13 cellular contexts compared by ENCODE assay signal in the genomic region with DNA sequence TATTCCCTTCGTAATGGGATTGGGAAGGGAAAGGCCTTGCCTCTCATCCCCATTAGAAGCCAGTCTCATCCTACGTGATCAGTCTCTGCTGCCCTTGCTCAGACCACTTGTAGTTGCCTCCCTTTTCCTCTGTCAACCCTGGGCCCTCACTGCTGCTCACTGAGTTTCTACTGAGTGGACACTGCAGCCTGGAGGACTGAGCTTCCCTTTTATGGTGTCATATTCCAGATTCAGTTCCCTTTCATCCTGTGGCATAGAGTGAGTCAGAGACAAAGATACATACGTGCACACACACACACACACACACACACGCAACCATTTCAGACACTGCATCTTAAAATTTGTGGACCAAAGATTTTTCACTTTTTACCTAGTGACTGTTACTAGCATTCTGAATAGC. TPM values are rescaled to one million over a fixed set of nuclear protein-coding genes. Genes with fewer than 3 reads are reported as not detected.
DNase-seq lines count a peak whose midpoint lies in the region; ATAC-seq and TF ChIP-seq lines count a peak whose summit lies in the region.
"Had no signal": no experiment of that assay in that cellular context is flagged by ENCODE, and none has a peak within 500 bp of the region (broad histone marks: within the 10 kb centered on the region; RNA-seq: fewer than 3 reads in every experiment).

No MANE protein-coding gene starts in this region.

- DNase-seq in Right ventricle myocardium inferior (ENCODE audit: missing footprints), result no peak
- DNase-seq in cardiac septum (ENCODE audit: low spot score), result no peak
- DNase-seq in adipocyte (ENCODE audit: low read depth), result peak; percentile 85
- DNase-seq in right cardiac atrium, result peak in 1 of 3 donors; percentile 46
- DNase-seq in upper lobe of left lung, result no peak
- no peak for DNase-seq in NCI-H2107 treated with DMSO at 0.1 percent for 48 hours (lab: John Stamatoyannopoulos, UW; ENCODE audit: unreplicated experiment)
- DNase-seq in stimulated activated CD4-positive, alpha-beta T cell treated with anti-CD3 and anti-CD28 coated beads, Interleukin-4, amount 100 ng/mL, for 4 hours, result no peak
- DNase-seq: activated CD4-positive, alpha-beta T cell treated with anti-CD3 and anti-CD28 coated beads for 1 hour; H7; Karpas-422; NCI-H446; stimulated activated CD4-positive, alpha-beta T cell treated with anti-CD3 and anti-CD28 coated beads, Interleukin-1b, Interleukin-23, amount 100 ng/mL, for 48 hours had no signal

- ATAC-seq in Right ventricle myocardium inferior, result peak; percentile 54
- peak; percentile 47 to 51 for ATAC-seq in right cardiac atrium
- ATAC-seq in upper lobe of left lung (ENCODE audit: low FRiP score in 2 of 2), result peak; percentile 61 to 75
- ATAC-seq in HG03354 (IDR thresholded peaks at IDR 0.05; ENCODE audit: poor library complexity, severe bottlenecking, unreplicated experiment), result no peak

- no peak overlapping the region for H3K9ac ChIP-seq in adipocyte (ENCODE audit: low read length)

- TF ChIP-seq CTCF in upper lobe of left lung (IDR thresholded peaks at IDR 0.05), result no peak

- no peak for TF ChIP-seq EP300 in upper lobe of left lung (IDR thresholded peaks at IDR 0.05)

- no peak overlapping the region for H3K27ac ChIP-seq in right cardiac atrium (ENCODE audit: low read length)
- peak overlapping the region in 1 of 4 donors; percentile 5 for H3K27ac ChIP-seq in upper lobe of left lung

- peaks cover 82% of the 10 kb centered on the region for H3K36me3 ChIP-seq in adipocyte (ENCODE audit: control insufficient read depth, insufficient read depth, low read length, severe bottlenecking)
- H3K36me3 ChIP-seq in upper lobe of left lung, result peaks cover 13 to 72% (median 27%) of the 10 kb centered on the region in 4 donors

- intact Hi-C loops in Right ventricle myocardium inferior (cut with DNase I), result no loop called here
- intact Hi-C loops in cardiac septum (cut with DNase I), result no loop called here
- intact Hi-C loops in right cardiac atrium (cut with DNase I), result no loop called here

- peaks cover 6% of the 10 kb centered on the region for H3K4me1 ChIP-seq in adipocyte (ENCODE audit: control insufficient read depth, insufficient read depth, low read length)
- H3K4me1 ChIP-seq in right cardiac atrium (ENCODE audit: control insufficient read depth, insufficient read depth, low read length), result no peaks in the 10 kb centered on the region
- no peaks in the 10 kb centered on the region for H3K4me1 ChIP-seq in upper lobe of left lung

- peak in 1 of 4 donors; percentile 28 for TF ChIP-seq POLR2A in upper lobe of left lung (IDR thresholded peaks at IDR 0.05)

- H3K27me3 ChIP-seq in adipocyte (replicated peaks; ENCODE audit: control insufficient read depth, insufficient read depth, low read length) (no peaks in the 10 kb centered on the region), right cardiac atrium (ENCODE audit: control insufficient read depth, insufficient read depth) (no peaks in the 10 kb centered on the region), upper lobe of left lung (no peaks in the 10 kb centered on the region)

- 82% methylated on average over 4 of the region's 4 CpGs for WGBS in right cardiac atrium
- 77 to 79% methylated on average over 4 of the region's 4 CpGs for WGBS in upper lobe of left lung, 2 donors

- H3K4me3 ChIP-seq in adipocyte (ENCODE audit: low read length), result no peak overlapping the region
- no peak overlapping the region for H3K4me3 ChIP-seq in right cardiac atrium (ENCODE audit: low read length)
- no peak overlapping the region for H3K4me3 ChIP-seq in upper lobe of left lung

- H3K9me3 ChIP-seq in adipocyte (ENCODE audit: control insufficient read depth, low read length) (no peaks in the 10 kb centered on the region), right cardiac atrium (ENCODE audit: control insufficient read depth, low read length) (no peaks in the 10 kb centered on the region), upper lobe of left lung (no peaks in the 10 kb centered on the region)

RNA-seq across cellular contexts. Expression of gene COG3, which starts 56.6 kb away (rescaled TPM):
- total RNA-seq in Right ventricle myocardium inferior (12.3 TPM), cardiac septum (16.5 TPM), right cardiac atrium (10 to 100 TPM; 16.2 to 23.9 (median 17.9) TPM), upper lobe of left lung (10 to 100 TPM; 20.5 to 48.2 (median 38.8) TPM)
- 10.4 TPM for polyA plus RNA-seq in right cardiac atrium
